Comparison of ENCODE assay signal across 8 cellular contexts in genomic region chr20:24994470-24995368, GRCh38. TPM values are rescaled to one million over a fixed set of nuclear protein-coding genes. Genes with fewer than 3 reads are reported as not detected.
DNase-seq lines count a peak whose midpoint lies in the region; ATAC-seq lines count a peak whose summit lies in the region.

No MANE protein-coding gene starts in this region.

- no peaks in the 10 kb centered on the region for H3K36me3 ChIP-seq in effector memory CD4-positive, alpha-beta T cell (ENCODE audit: control insufficient read depth, insufficient read depth, low read length)
- no peaks in the 10 kb centered on the region for H3K36me3 ChIP-seq in mesenchymal stem cell (ENCODE audit: control insufficient read depth in 1 of 2, insufficient read depth in 2 of 2, low read depth in 1 of 2, low read length in 2 of 2)

- H3K4ac ChIP-seq in mesenchymal stem cell (ENCODE audit: low read depth in 1 of 2, low read length in 2 of 2), result no peak overlapping the region

- H3K9ac ChIP-seq in mesenchymal stem cell (ENCODE audit: low read length), result peak overlapping the region; percentile 61

- H3K27ac ChIP-seq in effector memory CD4-positive, alpha-beta T cell (ENCODE audit: insufficient read depth, low read length, poor library complexity, severe bottlenecking), result no peak overlapping the region
- H3K27ac ChIP-seq in mesenchymal stem cell (ENCODE audit: low read length, poor library complexity, severe bottlenecking), result no peak overlapping the region

- H3K9me3 ChIP-seq in effector memory CD4-positive, alpha-beta T cell (ENCODE audit: control insufficient read depth, low read length), result no peaks in the 10 kb centered on the region
- no peaks in the 10 kb centered on the region for H3K9me3 ChIP-seq in mesenchymal stem cell (ENCODE audit: control insufficient read depth, low read length)

- H2BK12ac ChIP-seq in mesenchymal stem cell (ENCODE audit: low read length in 2 of 2), result no peak overlapping the region

- peak; percentile 37 for DNase-seq in DMS153 treated with DMSO at 0.1 percent for 48 hours (lab: John Stamatoyannopoulos, UW; ENCODE audit: unreplicated experiment)
- DNase-seq in NCI-H82 (lab: John Stamatoyannopoulos, UW), result peak; percentile 88
- DNase-seq in activated CD8-positive, alpha-beta memory T cell treated with anti-CD3 and anti-CD28 coated beads for 24 hours, result peak; percentile 94
- peak; percentile 59 to 76 (median 65) for DNase-seq in effector memory CD4-positive, alpha-beta T cell
- peak; percentile 76 for DNase-seq in mesenchymal stem cell
- peak; percentile 76 for DNase-seq in stimulated activated CD8-positive, alpha-beta memory T cell treated with anti-CD3 and anti-CD28 coated beads, Interleukin-15, amount 100 ng/mL, for 1 hour (ENCODE audit: low read depth)

- no peak overlapping the region for H3K23ac ChIP-seq in mesenchymal stem cell (ENCODE audit: low read length in 2 of 2)

- H3K79me1 ChIP-seq in mesenchymal stem cell (replicated peaks; ENCODE audit: low read length, poor library complexity, severe bottlenecking), result peaks cover 13% of the 10 kb centered on the region

- no peak overlapping the region for H4K91ac ChIP-seq in mesenchymal stem cell (ENCODE audit: low read length)

- H4K8ac ChIP-seq in mesenchymal stem cell (ENCODE audit: low read length), result no peak overlapping the region

- no peaks in the 10 kb centered on the region for H3K27me3 ChIP-seq in effector memory CD4-positive, alpha-beta T cell (replicated peaks; ENCODE audit: control insufficient read depth, insufficient read depth, low read length, poor library complexity, severe bottlenecking)
- peaks cover 0 to 18% of the 10 kb centered on the region in 2 experiments for H3K27me3 ChIP-seq in mesenchymal stem cell (ENCODE audit: control insufficient read depth in 1 of 2, insufficient read depth in 1 of 2, low read length in 2 of 2)

- H2BK120ac ChIP-seq in mesenchymal stem cell (ENCODE audit: low read depth, low read length), result no peak overlapping the region

- H3K14ac ChIP-seq in mesenchymal stem cell (ENCODE audit: low read length in 2 of 2), result no peak overlapping the region

- no peak overlapping the region for H3K4me3 ChIP-seq in effector memory CD4-positive, alpha-beta T cell (ENCODE audit: insufficient read depth, low read depth, low read length, poor library complexity, severe bottlenecking)
- peak overlapping the region in 1 of 2 experiments; percentile 73 for H3K4me3 ChIP-seq in mesenchymal stem cell (ENCODE audit: insufficient read depth in 1 of 2, low read depth in 1 of 2, low read length in 2 of 2)

- ATAC-seq in HG03354 (IDR thresholded peaks at IDR 0.05; ENCODE audit: poor library complexity, severe bottlenecking, unreplicated experiment), result peak; percentile 33
- no peak for ATAC-seq in HG02840 (IDR thresholded peaks at IDR 0.05; ENCODE audit: low FRiP score, unreplicated experiment)

- H2BK5ac ChIP-seq in mesenchymal stem cell (ENCODE audit: low read depth, low read length, poor library complexity, severe bottlenecking), result no peak overlapping the region

- H3K18ac ChIP-seq in mesenchymal stem cell (ENCODE audit: low read depth in 1 of 2, low read length in 2 of 2), result peak overlapping the region in 1 of 2 experiments; percentile 3

- no peak overlapping the region for H2AK5ac ChIP-seq in mesenchymal stem cell (ENCODE audit: low read length, severe bottlenecking)

- H2AFZ ChIP-seq in mesenchymal stem cell (ENCODE audit: low read depth, low read length), result no peak overlapping the region

- no peak overlapping the region for H3K4me2 ChIP-seq in mesenchymal stem cell (ENCODE audit: low read length, poor library complexity, severe bottlenecking)

- 48% methylated on average over 15 of the region's 20 CpGs for WGBS in mesenchymal stem cell

- H2BK15ac ChIP-seq in mesenchymal stem cell (ENCODE audit: low read depth, poor library complexity, severe bottlenecking), result no peak overlapping the region

- peaks cover 16% of the 10 kb centered on the region for H3K4me1 ChIP-seq in effector memory CD4-positive, alpha-beta T cell (ENCODE audit: control insufficient read depth, insufficient read depth, low read length, poor library complexity, severe bottlenecking)
- peaks cover 14% of the 10 kb centered on the region for H3K4me1 ChIP-seq in mesenchymal stem cell (ENCODE audit: control insufficient read depth, insufficient read depth, low read depth, low read length)

RNA-seq across cellular contexts. Expression of gene APMAP, which starts 2.2 kb away (rescaled TPM):
- polyA plus RNA-seq in mesenchymal stem cell (2013, experiment 1 of 2), result 103 TPM
- 103 TPM for polyA plus RNA-seq in mesenchymal stem cell (2013, experiment 2 of 2)

RNA-seq across cellular contexts. Expression of gene CST7, which starts 45.6 kb away (rescaled TPM):
- not detected for polyA plus RNA-seq in mesenchymal stem cell (2013, experiment 1 of 2)
- polyA plus RNA-seq in mesenchymal stem cell (2013, experiment 2 of 2), result not detected

Comparison
In these comparisons a context has a peak if more than half of its experiments do, and no peak if none do; other contexts are left out.
1. DNase-seq: peak in every context shown above with its lines; median percentile 94 in activated CD8-positive, alpha-beta memory T cell treated with anti-CD3 and anti-CD28 coated beads for 24 hours; 88 in NCI-H82; 76 in mesenchymal stem cell; 76 in stimulated activated CD8-positive, alpha-beta memory T cell treated with anti-CD3 and anti-CD28 coated beads, Interleukin-15, amount 100 ng/mL, for 1 hour; 65 in effector memory CD4-positive, alpha-beta T cell; 37 in DMS153 treated with DMSO at 0.1 percent for 48 hours.